21 cellular contexts compared by ENCODE assay signal in genomic region chr7:143454091-143454729, GRCh38. TPM values are rescaled to one million over a fixed set of nuclear protein-coding genes. Genes with fewer than 3 reads are reported as not detected.
DNase-seq lines count a peak whose midpoint lies in the region; ATAC-seq and TF ChIP-seq lines count a peak whose summit lies in the region.
"Had no signal": no experiment of that assay in that cellular context is flagged by ENCODE, and none has a peak within 500 bp of the region (broad histone marks: within the 10 kb centered on the region; RNA-seq: fewer than 3 reads in every experiment).

No MANE protein-coding gene starts in this region.

- 56 to 75% (median 64%) methylated on average over 1 of the region's 1 CpG for WGBS in heart left ventricle, 4 donors
- 71 to 79% methylated on average over 1 of the region's 1 CpG for WGBS in testis, 2 donors

- H3K27me3 ChIP-seq in heart left ventricle (no peaks in the 10 kb centered on the region), testis (no peaks in the 10 kb centered on the region)

- no peaks in the 10 kb centered on the region for H3K9me3 Mint-ChIP-seq in activated CD4-positive, alpha-beta T cell treated with anti-CD3 and anti-CD28 coated beads, Interleukin-2, amount 10 ng/mL, durations not matched to agents 24 days and 14 days

- no peaks in the 10 kb centered on the region for H3K36me3 Mint-ChIP-seq in activated CD4-positive, alpha-beta T cell treated with anti-CD3 and anti-CD28 coated beads, Interleukin-2, amount 10 ng/mL, durations not matched to agents 24 days and 14 days (ENCODE audit: low read depth)

- intact Hi-C loops in activated CD4-positive, alpha-beta T cell treated with anti-CD3 and anti-CD28 coated beads, Interleukin-2, amount 10 ng/mL, durations not matched to agents 24 days and 14 days (cut with micrococcal nuclease), result no loop called here
- intact Hi-C loops in Right ventricle myocardium inferior (cut with DNase I), result no loop called here
- intact Hi-C loops in heart left ventricle (cut with DNase I), result no loop called here
- intact Hi-C loops in testis (cut with DNase I; ENCODE audit: low total_unique reads), result no loop called here

- H3K36me3 ChIP-seq in heart left ventricle (no peaks in the 10 kb centered on the region), testis (ENCODE audit: low read depth, missing control alignments) (no peaks in the 10 kb centered on the region)

- peaks cover 4% of the 10 kb centered on the region for H3K27me3 Mint-ChIP-seq in activated CD4-positive, alpha-beta T cell treated with anti-CD3 and anti-CD28 coated beads, Interleukin-2, amount 10 ng/mL, durations not matched to agents 24 days and 14 days

- H3K27ac ChIP-seq in heart left ventricle (no peak overlapping the region), testis (no peak overlapping the region)
- H3K27ac ChIP-seq: C4-2B, PC-9 had no signal

- H3K4me1 ChIP-seq in heart left ventricle (peaks cover 0 to 8% (median 0%) of the 10 kb centered on the region in 12 donors), testis (no peaks in the 10 kb centered on the region)

- H3K4me3 Mint-ChIP-seq in activated CD4-positive, alpha-beta T cell treated with anti-CD3 and anti-CD28 coated beads, Interleukin-2, amount 10 ng/mL, durations not matched to agents 24 days and 14 days, result no peak overlapping the region
- H3K4me3 Mint-ChIP-seq: IgD-negative memory B cell had no signal

- TF ChIP-seq CTCF in fibroblast of the aortic adventitia (IDR thresholded peaks at IDR 0.05; ENCODE audit: insufficient read depth, low read length), result no peak
- TF ChIP-seq CTCF in heart left ventricle (IDR thresholded peaks at IDR 0.05), result no peak
- no peak for TF ChIP-seq CTCF in testis (IDR thresholded peaks at IDR 0.05)

- H3K9me3 ChIP-seq in heart left ventricle (no peaks in the 10 kb centered on the region), testis (no peaks in the 10 kb centered on the region)

- H3K4me3 ChIP-seq in fibroblast of the aortic adventitia (ENCODE audit: low read depth, low read length) (no peak overlapping the region), heart left ventricle (no peak overlapping the region), testis (no peak overlapping the region)
- H3K4me3 ChIP-seq: PC-9 had no signal

- no peaks in the 10 kb centered on the region for H3K4me1 Mint-ChIP-seq in activated CD4-positive, alpha-beta T cell treated with anti-CD3 and anti-CD28 coated beads, Interleukin-2, amount 10 ng/mL, durations not matched to agents 24 days and 14 days
- H3K4me1 Mint-ChIP-seq: IgD-negative memory B cell had no signal

- TF ChIP-seq POLR2A in erythroblast (IDR thresholded peaks at IDR 0.05; ENCODE audit: low read length) (no peak), heart left ventricle (IDR thresholded peaks at IDR 0.05) (no peak), testis (IDR thresholded peaks at IDR 0.05) (no peak)

- peak; percentile 21 for DNase-seq in activated CD4-positive, alpha-beta T cell treated with anti-CD3 and anti-CD28 coated beads, Interleukin-2, amount 10 ng/mL, durations not matched to agents 24 days and 14 days
- no peak for DNase-seq in activated CD4-positive, alpha-beta T cell treated with anti-CD3 and anti-CD28 coated beads, Interleukin-2, amount 50 U/mL, for 1 hour
- peak; percentile 22 for DNase-seq in fibroblast of the aortic adventitia (ENCODE audit: low read depth)
- no peak for DNase-seq in erythroblast (lab: John Stamatoyannopoulos, UW)
- no peak for DNase-seq in Right ventricle myocardium inferior (ENCODE audit: missing footprints)
- DNase-seq in heart left ventricle, result no peak
- DNase-seq in testis, result no peak
- DNase-seq: HCEC 1CT, Kasumi-1, MM.1S, NCI-H1092 treated with DMSO at 0.1 percent for 48 hours, NCI-H2107, NCI-H2227 treated with DMSO at 0.1 percent for 48 hours, NCI-H524, PC-9 had no signal

- H3K27ac Mint-ChIP-seq in activated CD4-positive, alpha-beta T cell treated with anti-CD3 and anti-CD28 coated beads, Interleukin-2, amount 10 ng/mL, durations not matched to agents 24 days and 14 days, result no peak overlapping the region
- H3K27ac Mint-ChIP-seq: IgD-negative memory B cell had no signal

- ATAC-seq in SK-N-SH treated with all-trans-retinoic acid at 6 μM for 48 hours (peak; percentile 51), Right ventricle myocardium inferior (no peak), heart left ventricle (no peak)

TF ChIP-seq in SK-N-SH treated with all-trans-retinoic acid at 6 μM for 48 hours, 23 proteins besides CTCF, POLR2A, EP300 and RAD21:
- TF ChIP-seq TOX (CRISPR knock-in tag; IDR thresholded peaks at IDR 0.05; ENCODE audit: borderline replicate concordance) (no peak), ZNF70 (CRISPR knock-in tag; IDR thresholded peaks at IDR 0.05) (no peak), TCF4 (CRISPR knock-in tag; IDR thresholded peaks at IDR 0.05; ENCODE audit: borderline replicate concordance) (no peak), ZFP30 (CRISPR knock-in tag; IDR thresholded peaks at IDR 0.05) (no peak), CSRNP3 (CRISPR knock-in tag; IDR thresholded peaks at IDR 0.05) (no peak), PPARA (CRISPR knock-in tag; IDR thresholded peaks at IDR 0.05; ENCODE audit: borderline replicate concordance) (no peak), ESRRG (CRISPR knock-in tag; IDR thresholded peaks at IDR 0.05) (no peak), ARNTL (CRISPR knock-in tag; IDR thresholded peaks at IDR 0.05; ENCODE audit: borderline replicate concordance, low read depth) (no peak), ZNF565 (CRISPR knock-in tag; conservative IDR thresholded peaks at IDR 0.05; ENCODE audit: low read depth) (no peak), GLIS3 (CRISPR knock-in tag; IDR thresholded peaks at IDR 0.05) (no peak), CSDC2 (CRISPR knock-in tag; IDR thresholded peaks at IDR 0.05) (no peak), BACH2 (CRISPR knock-in tag; IDR thresholded peaks at IDR 0.05; ENCODE audit: borderline replicate concordance) (no peak), POU6F1 (CRISPR knock-in tag; IDR thresholded peaks at IDR 0.05; ENCODE audit: borderline replicate concordance, low read depth) (no peak), ZNF8 (CRISPR knock-in tag; IDR thresholded peaks at IDR 0.05) (no peak), ZFP3 (CRISPR knock-in tag; IDR thresholded peaks at IDR 0.05) (no peak), ZC3H10 (CRISPR knock-in tag; IDR thresholded peaks at IDR 0.05) (no peak)

RNA-seq across cellular contexts. Expression of gene TAS2R60, which starts 11.0 kb away (rescaled TPM):
- total RNA-seq in activated CD4-positive, alpha-beta T cell treated with anti-CD3 and anti-CD28 coated beads, Interleukin-2, amount 10 ng/mL, durations not matched to agents 24 days and 14 days, result not detected in 2 replicates
- total RNA-seq in fibroblast of the aortic adventitia (ENCODE audit: low replicate concordance), result not detected in 2 replicates
- total RNA-seq in Right ventricle myocardium inferior, result not detected
- total RNA-seq in heart left ventricle, result not detected
- not detected for polyA plus RNA-seq in heart left ventricle
- not detected for total RNA-seq in testis
- polyA plus RNA-seq in testis (ENCODE audit: insufficient read depth, low read depth, low replicate concordance), result not detected
- total RNA-seq: A172, Daoy, HT1080, PC-9 had no signal
- polyA plus RNA-seq: IgD-negative memory B cell had no signal

RNA-seq across cellular contexts. Expression of gene TAS2R41, which starts 23.5 kb away (rescaled TPM):
- not detected in 2 replicates for total RNA-seq in activated CD4-positive, alpha-beta T cell treated with anti-CD3 and anti-CD28 coated beads, Interleukin-2, amount 10 ng/mL, durations not matched to agents 24 days and 14 days
- total RNA-seq in fibroblast of the aortic adventitia (ENCODE audit: low replicate concordance), result 0.09 TPM in 1 of 2 replicates, not detected in the other
- total RNA-seq in Right ventricle myocardium inferior, result not detected
- not detected for total RNA-seq in heart left ventricle
- not detected for polyA plus RNA-seq in heart left ventricle
- under 1 TPM in 1 of 2 donors, not detected in 1; 0.55 TPM for total RNA-seq in testis
- not detected for polyA plus RNA-seq in testis (ENCODE audit: insufficient read depth, low read depth, low replicate concordance)
- total RNA-seq: A172, Daoy, HT1080, PC-9 had no signal
- polyA plus RNA-seq: IgD-negative memory B cell had no signal

RNA-seq across cellular contexts. Expression of gene EPHA1, which starts 45.6 kb away (rescaled TPM):
- 0.09 and 0.26 TPM in 2 replicates for total RNA-seq in activated CD4-positive, alpha-beta T cell treated with anti-CD3 and anti-CD28 coated beads, Interleukin-2, amount 10 ng/mL, durations not matched to agents 24 days and 14 days
- total RNA-seq in fibroblast of the aortic adventitia (ENCODE audit: low replicate concordance) (not detected in 2 replicates), Right ventricle myocardium inferior (not detected), heart left ventricle (under 1 TPM in 3 of 9 donors, not detected in 6; 0.06 to 0.51 (median 0.48) TPM), testis (1 to 10 TPM; 5.9 to 8.5 TPM)
- polyA plus RNA-seq in heart left ventricle (under 1 TPM in 1 of 2 donors, not detected in 1; 0.04 TPM), testis (ENCODE audit: insufficient read depth, low read depth, low replicate concordance) (9.8 TPM)
- total RNA-seq: Daoy had no signal

Comparison
In these comparisons a context has a peak if more than half of its experiments do, and no peak if none do; other contexts are left out.
1. DNase-seq: peak in activated CD4-positive, alpha-beta T cell treated with anti-CD3 and anti-CD28 coated beads, Interleukin-2, amount 10 ng/mL, durations not matched to agents 24 days and 14 days (single experiment) and fibroblast of the aortic adventitia (single experiment); none in activated CD4-positive, alpha-beta T cell treated with anti-CD3 and anti-CD28 coated beads, Interleukin-2, amount 50 U/mL, for 1 hour (single experiment), erythroblast (0 of 2), Right ventricle myocardium inferior (single experiment), heart left ventricle (0 of 5) and testis (single experiment).